ENCODE assay signal across 8 cellular contexts in the genomic region with DNA sequence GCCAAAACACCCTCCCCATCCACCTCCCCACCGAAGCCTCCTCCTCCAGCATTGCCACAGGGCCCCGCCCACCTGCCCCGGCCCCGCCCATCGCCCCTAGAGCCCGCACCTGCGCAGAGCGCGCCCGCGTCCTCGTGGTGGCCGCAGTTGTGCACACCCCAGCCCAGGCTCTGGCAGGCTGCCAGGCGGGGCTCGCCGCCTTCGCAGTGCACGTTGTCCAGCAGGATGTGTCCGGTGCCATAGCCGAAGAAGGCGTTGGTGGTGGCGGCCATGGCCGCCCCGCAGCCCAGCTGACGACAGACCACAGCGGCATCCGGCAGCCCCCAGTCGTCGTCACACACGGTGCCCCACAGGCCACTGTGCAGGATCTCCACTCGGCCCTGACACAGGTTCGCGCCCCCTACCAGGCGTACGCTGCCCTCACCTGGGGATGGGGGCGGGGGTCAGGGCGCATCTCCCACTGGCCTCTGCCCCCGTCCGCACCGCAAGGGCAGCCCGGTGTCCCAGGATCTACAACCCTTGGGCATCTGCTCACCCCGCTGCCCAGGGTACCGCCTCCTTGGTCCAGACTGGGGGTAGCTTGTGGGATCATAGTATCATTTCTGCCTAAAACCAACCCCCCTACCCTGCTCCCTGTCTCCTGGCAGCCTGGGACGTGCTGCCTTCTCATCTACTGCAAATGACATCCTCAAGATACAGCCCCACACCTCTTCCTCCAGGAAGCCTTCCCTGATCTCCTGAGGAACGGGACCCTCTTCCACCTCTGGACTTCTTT. TPM values are rescaled to one million over a fixed set of nuclear protein-coding genes. Genes with fewer than 3 reads are reported as not detected.
DNase-seq lines count a peak whose midpoint lies in the region; ATAC-seq and TF ChIP-seq lines count a peak whose summit lies in the region.

No MANE protein-coding gene starts in this region.

- POLR2A ChIA-PET in BJ (lab: Charles Lee): no interaction called here
- POLR2A ChIA-PET in HCT116 (lab: Charles Lee): no interaction called here
- POLR2A ChIA-PET in PC-3 (lab: Charles Lee; ENCODE audit: unreplicated experiment): no interaction called here

- no peaks in the 10 kb centered on the region for H3F3A ChIP-seq in PC-3 (ENCODE audit: low read length, unreplicated experiment)

- WGBS in suprapubic skin: 41% methylated on average over 31 of the region's 45 CpGs

- H3K4me1 ChIP-seq in HCT116 (ENCODE audit: control insufficient read depth in 1 of 2, insufficient read depth in 2 of 2, low read length in 2 of 2) (peaks cover 20 to 44% of the 10 kb centered on the region in 2 experiments), PC-3 (ENCODE audit: insufficient read depth, low read length) (peaks cover 26% of the 10 kb centered on the region), suprapubic skin (peaks cover 24% of the 10 kb centered on the region)

- H3K4me2 ChIP-seq in HCT116 (ENCODE audit: low read length) (peak overlapping the region; percentile 86), PC-3 (ENCODE audit: low read length) (peak overlapping the region; percentile 95)

- H3K9me3 ChIP-seq in HCT116 (ENCODE audit: control insufficient read depth in 1 of 2, insufficient read depth in 1 of 2, low read depth in 1 of 2, low read length in 2 of 2) (no peaks in the 10 kb centered on the region), PC-3 (ENCODE audit: low read length) (no peaks in the 10 kb centered on the region), suprapubic skin (no peaks in the 10 kb centered on the region)

- H3K27me3 ChIP-seq in BJ (ENCODE audit: control insufficient read depth, insufficient read depth, low read length) (no peaks in the 10 kb centered on the region), HCT116 (ENCODE audit: insufficient read depth, low read length) (no peaks in the 10 kb centered on the region), PC-3 (ENCODE audit: low read length) (no peaks in the 10 kb centered on the region), suprapubic skin (no peaks in the 10 kb centered on the region)

- BruUV-seq in HCT116 (replicated peaks; lab: Mats Ljungman, UMichigan) (no TSS peak), PC-3 (replicated peaks; lab: Mats Ljungman, UMichigan) (no TSS peak)

- H3K36me3 Mint-ChIP-seq in activated T-cell treated with anti-CD3 and anti-CD28 coated beads, Interleukin-2, amount 50 U/mL, for 72 hours (ENCODE audit: insufficient read depth in 2 of 2): no peaks in the 10 kb centered on the region
- H3K36me3 Mint-ChIP-seq in mesothelial cell of epicardium: no peaks in the 10 kb centered on the region

- RAD21 ChIA-PET in HCT116 (lab: Charles Lee; ENCODE audit: low non-redundant PET in 1 of 2, low total read pairs in 2 of 2, uncharacterized antibody in 2 of 2, unreplicated experiment in 2 of 2): no interaction called here

- H3K4me3 ChIP-seq in BJ (ENCODE audit: low read depth, low read length) (peak overlapping the region; percentile 53), HCT116 (replicated peaks in 1 of 2; ENCODE audit: low read depth in 1 of 2, low read length in 2 of 2) (peak overlapping the region; percentile 42 to 58), PC-3 (ENCODE audit: low read length) (peak overlapping the region; percentile 69), fibroblast of pulmonary artery (replicated peaks; ENCODE audit: low read depth, low read length) (peak overlapping the region; percentile 48), suprapubic skin (peak overlapping the region; percentile 49)

- TF ChIP-seq EP300 in suprapubic skin (IDR thresholded peaks at IDR 0.05): no peak

- no peaks in the 10 kb centered on the region for H3K36me3 ChIP-seq in BJ (ENCODE audit: control insufficient read depth, insufficient read depth, low read length)
- H3K36me3 ChIP-seq in HCT116 (ENCODE audit: control insufficient read depth in 1 of 2, insufficient read depth in 2 of 2, low read length in 2 of 2): no peaks in the 10 kb centered on the region
- H3K36me3 ChIP-seq in PC-3 (ENCODE audit: low read depth, low read length): no peaks in the 10 kb centered on the region
- H3K36me3 ChIP-seq in suprapubic skin: no peaks in the 10 kb centered on the region

- TF ChIP-seq POLR2A in HCT116 (IDR thresholded peaks at IDR 0.05; ENCODE audit: borderline replicate concordance, extremely low read depth, insufficient read depth, insufficient read length): no peak
- TF ChIP-seq POLR2A in suprapubic skin (IDR thresholded peaks at IDR 0.05): no peak

- DNase-seq in BJ (ENCODE audit: low read depth): no peak
- no peak for DNase-seq in HCT116 (ENCODE audit: low read depth, low spot score)
- peak; percentile 78 for DNase-seq in PC-3
- DNase-seq in activated T-cell treated with anti-CD3 and anti-CD28 coated beads, Interleukin-2, amount 50 U/mL, for 72 hours: peak; percentile 85
- peak; percentile 71 for DNase-seq in fibroblast of pulmonary artery (ENCODE audit: low read depth)
- DNase-seq in nucleus accumbens (lab: John Stamatoyannopoulos, UW): peak; percentile 11 to 86 (median 55)
- peak; percentile 86 to 89 for DNase-seq in suprapubic skin (ENCODE audit: low spot score in 2 of 2)
- DNase-seq in mesothelial cell of epicardium (ENCODE audit: low spot score in 2 of 2, unreplicated experiment in 2 of 2): no peak

- peak overlapping the region; percentile 65 for H3K9ac ChIP-seq in HCT116 (ENCODE audit: low read length)
- H3K9ac ChIP-seq in PC-3 (ENCODE audit: low read length): peak overlapping the region; percentile 75

- peaks cover 20% of the 10 kb centered on the region for H3K4me1 Mint-ChIP-seq in activated T-cell treated with anti-CD3 and anti-CD28 coated beads, Interleukin-2, amount 50 U/mL, for 72 hours (ENCODE audit: low read depth)
- peaks cover 4% of the 10 kb centered on the region for H3K4me1 Mint-ChIP-seq in mesothelial cell of epicardium

- H3K27me3 Mint-ChIP-seq in activated T-cell treated with anti-CD3 and anti-CD28 coated beads, Interleukin-2, amount 50 U/mL, for 72 hours (ENCODE audit: low read depth): no peaks in the 10 kb centered on the region
- H3K27me3 Mint-ChIP-seq in mesothelial cell of epicardium (ENCODE audit: low read depth): no peaks in the 10 kb centered on the region

- no peaks in the 10 kb centered on the region for H3K9me3 Mint-ChIP-seq in activated T-cell treated with anti-CD3 and anti-CD28 coated beads, Interleukin-2, amount 50 U/mL, for 72 hours
- H3K9me3 Mint-ChIP-seq in mesothelial cell of epicardium: no peaks in the 10 kb centered on the region

- no peak overlapping the region for H2AFZ ChIP-seq in HCT116 (ENCODE audit: low read depth, low read length, poor library complexity, severe bottlenecking)
- H2AFZ ChIP-seq in PC-3 (ENCODE audit: low read length): peak overlapping the region; percentile 97

- H3K27ac Mint-ChIP-seq in activated T-cell treated with anti-CD3 and anti-CD28 coated beads, Interleukin-2, amount 50 U/mL, for 72 hours: peak overlapping the region; percentile 3
- H3K27ac Mint-ChIP-seq in mesothelial cell of epicardium: no peak overlapping the region

- ATAC-seq in HCT116: peak; percentile 69
- peak; percentile 66 for ATAC-seq in PC-3
- ATAC-seq in activated T-cell treated with anti-CD3 and anti-CD28 coated beads, Interleukin-2, amount 50 U/mL, for 72 hours (replicated peaks in 1 of 2): peak; percentile 62 to 64

- H3K27ac ChIP-seq in HCT116 (ENCODE audit: low read depth, low read length): peak overlapping the region; percentile 38; the same call in 1 of the 2 replicates
- no peak overlapping the region for H3K27ac ChIP-seq in PC-3 (ENCODE audit: low read length)
- no peak overlapping the region for H3K27ac ChIP-seq in suprapubic skin

- H3K79me2 ChIP-seq in HCT116 (ENCODE audit: insufficient read depth, low read length): no peaks in the 10 kb centered on the region; the same call in 1 of the 2 replicates
- H3K79me2 ChIP-seq in PC-3 (ENCODE audit: low read length): peaks cover 11% of the 10 kb centered on the region

- H3K4me3 Mint-ChIP-seq in activated T-cell treated with anti-CD3 and anti-CD28 coated beads, Interleukin-2, amount 50 U/mL, for 72 hours: peak overlapping the region; percentile 71
- H3K4me3 Mint-ChIP-seq in mesothelial cell of epicardium: no peak overlapping the region

- TF ChIP-seq RAD21 in HCT116 (IDR thresholded peaks at IDR 0.05; ENCODE audit: low read depth): no peak

- TF ChIP-seq CTCF in BJ (IDR thresholded peaks at IDR 0.05; ENCODE audit: insufficient read depth, low read depth, low read length) (no peak), HCT116 (IDR thresholded peaks at IDR 0.05 in 2 of 3, conservative IDR thresholded peaks at IDR 0.05 in 1 of 3; ENCODE audit: borderline replicate concordance in 1 of 3, insufficient read depth in 1 of 3, low read depth in 2 of 3, low read length in 2 of 3) (no peak), PC-3 (conservative IDR thresholded peaks at IDR 0.05; ENCODE audit: low read depth, low read length) (no peak), fibroblast of pulmonary artery (IDR thresholded peaks at IDR 0.05; ENCODE audit: low read length, missing control alignments) (no peak), suprapubic skin (IDR thresholded peaks at IDR 0.05) (no peak), mesothelial cell of epicardium (IDR thresholded peaks at IDR 0.05; ENCODE audit: unreplicated experiment) (no peak)

- intact Hi-C loops in HCT116 (cut with micrococcal nuclease) (no loop called here), PC-3 (cut with micrococcal nuclease) (no loop called here)

- no peaks in the 10 kb centered on the region for H3K9me2 ChIP-seq in HCT116 (ENCODE audit: insufficient read depth)
- no peaks in the 10 kb centered on the region for H3K9me2 ChIP-seq in PC-3 (replicated peaks; ENCODE audit: low read length)

- H4K20me1 ChIP-seq in HCT116 (ENCODE audit: insufficient read depth): no peaks in the 10 kb centered on the region
- no peaks in the 10 kb centered on the region for H4K20me1 ChIP-seq in PC-3 (ENCODE audit: low read length)

- CTCF ChIA-PET in BJ (lab: Yijun Ruan, JAX): interaction anchor here (1.2 kb wide), 1 partner anchor 9 kb away, joined by 6 read pairs; no protein-coding TSS in a partner anchor
- CTCF ChIA-PET in HCT116 (lab: Charles Lee): no interaction called here
- CTCF ChIA-PET in PC-3 (lab: Charles Lee): interaction anchor here (0.6 kb wide), 1 partner anchor 33 kb away, joined by 4 read pairs; no protein-coding TSS in a partner anchor

RNA-seq across cellular contexts. Expression of gene SSC4D, which starts 11.9 kb away (rescaled TPM):
- 0.71 and 0.92 TPM in 2 replicates for polyA plus RNA-seq in BJ (2011; rRNA removed)
- 0.24 and 0.46 TPM in 2 replicates for polyA minus RNA-seq in BJ (2011; rRNA and poly(A)+ RNA removed)
- 1.1 TPM for total RNA-seq in HCT116 (2021; ENCODE audit: unreplicated experiment)
- 0.87 and 1.1 TPM in 2 replicates for polyA plus RNA-seq in HCT116 (2012)
- total RNA-seq in PC-3 (2014; rRNA removed): 0.86 and 1.3 TPM in 2 replicates
- total RNA-seq in activated T-cell treated with anti-CD3 and anti-CD28 coated beads, Interleukin-2, amount 50 U/mL, for 72 hours: 1 to 10 TPM in 1 of 2 donors, under 1 TPM in 1; 0.60 to 1.0 TPM
- under 1 TPM in 2 of 4 donors, not detected in 2; 0.42 to 0.95 TPM for total RNA-seq in suprapubic skin
- total RNA-seq in mesothelial cell of epicardium: 22.4 to 26.2 TPM (median 25.2 TPM) in 3 replicates

RNA-seq across cellular contexts. Expression of gene ZP3, which starts 27.2 kb away (rescaled TPM):
- polyA plus RNA-seq in BJ (2011; rRNA removed): 1.6 and 2.5 TPM in 2 replicates
- polyA minus RNA-seq in BJ (2011; rRNA and poly(A)+ RNA removed): 6.8 and 7.1 TPM in 2 replicates
- 23.4 TPM for total RNA-seq in HCT116 (2021; ENCODE audit: unreplicated experiment)
- 19.6 and 25.9 TPM in 2 replicates for polyA plus RNA-seq in HCT116 (2012)
- total RNA-seq in PC-3 (2014; rRNA removed): 11.9 and 21.6 TPM in 2 replicates
- total RNA-seq in activated T-cell treated with anti-CD3 and anti-CD28 coated beads, Interleukin-2, amount 50 U/mL, for 72 hours: 10 to 100 TPM in 1 of 2 donors, 1 to 10 TPM in 1; 7.7 to 11.8 TPM
- 10 to 100 TPM in 1 of 4 donors, 1 to 10 TPM in 3; 3.8 to 30.4 (median 8.6) TPM for total RNA-seq in suprapubic skin
- 0.41 to 0.89 TPM in 2 of 3 replicates, not detected in the other for total RNA-seq in mesothelial cell of epicardium

RNA-seq across cellular contexts. Expression of gene YWHAG, which starts 38.8 kb away (rescaled TPM):
- 48.8 and 62.2 TPM in 2 replicates for polyA plus RNA-seq in BJ (2011; rRNA removed)
- polyA minus RNA-seq in BJ (2011; rRNA and poly(A)+ RNA removed): 61.2 and 72.1 TPM in 2 replicates
- total RNA-seq in HCT116 (2021; ENCODE audit: unreplicated experiment) (170 TPM), PC-3 (2014; rRNA removed) (42.2 and 54.4 TPM in 2 replicates), suprapubic skin (10 to 100 TPM; 47.4 to 67.6 (median 65.8) TPM), mesothelial cell of epicardium (144 to 145 TPM (median 145 TPM) in 3 replicates)
- 81.0 and 84.8 TPM in 2 replicates for polyA plus RNA-seq in HCT116 (2012)
- 100 to 1,000 TPM; 107 to 120 TPM for total RNA-seq in activated T-cell treated with anti-CD3 and anti-CD28 coated beads, Interleukin-2, amount 50 U/mL, for 72 hours

Comparison
In these comparisons a context has a peak if more than half of its experiments do, and no peak if none do; other contexts are left out.
1. DNase-seq: peak in PC-3 (single experiment), activated T-cell treated with anti-CD3 and anti-CD28 coated beads, Interleukin-2, amount 50 U/mL, for 72 hours (2 of 2), fibroblast of pulmonary artery (single experiment), nucleus accumbens (56 of 56) and suprapubic skin (2 of 2); none in BJ (single experiment), HCT116 (single experiment) and mesothelial cell of epicardium (0 of 2).
2. Peak in every context shown above with its lines, with median percentiles within 50 percentile points of each other: H3K4me3 ChIP-seq and ATAC-seq.